Comparison of ENCODE assay signal across 8 cellular contexts in the genomic region with DNA sequence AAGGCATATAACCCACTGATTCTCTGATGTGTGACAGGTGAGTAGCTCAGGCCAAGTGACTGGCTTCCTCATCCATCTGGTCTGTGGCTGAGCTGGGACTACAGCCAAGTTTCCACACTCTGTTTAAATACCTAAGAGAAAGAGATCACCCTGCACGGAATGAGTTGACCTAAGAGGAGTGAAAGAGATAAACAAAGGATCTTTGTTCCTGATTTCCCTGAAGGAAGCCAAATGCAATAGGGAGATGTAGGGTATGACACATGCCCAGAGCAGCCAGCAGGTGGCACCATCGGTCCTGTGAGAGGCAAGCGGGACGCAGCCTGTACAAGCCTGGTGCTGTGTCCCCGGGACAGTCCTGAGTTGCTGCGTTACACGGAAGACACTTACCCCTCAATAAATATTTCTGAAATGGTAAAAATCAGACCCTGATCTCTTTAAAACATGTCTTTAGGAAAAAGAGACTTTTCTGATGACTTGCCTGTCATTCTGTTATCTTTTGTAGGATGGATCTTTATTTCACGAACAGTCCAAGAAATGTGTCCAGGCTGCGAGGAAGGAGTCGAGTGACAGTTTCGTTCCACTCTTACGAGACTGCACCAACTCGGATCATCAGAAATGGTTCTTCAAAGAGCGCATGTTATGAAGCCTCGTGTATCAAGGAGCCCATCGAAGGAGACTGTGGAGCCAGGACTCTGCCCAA. TPM values are rescaled to one million over a fixed set of nuclear protein-coding genes. Genes with fewer than 3 reads are reported as not detected.
DNase-seq lines count a peak whose midpoint lies in the region; ATAC-seq and TF ChIP-seq lines count a peak whose summit lies in the region.

No MANE protein-coding gene starts in this region.

- H3K27ac ChIP-seq in neural progenitor cell = no peak overlapping the region

- H3K9ac ChIP-seq in neural progenitor cell = no peak overlapping the region

- no peaks in the 10 kb centered on the region for H3K9me3 ChIP-seq in neural progenitor cell (ENCODE audit: low read depth)

- peaks cover 7% of the 10 kb centered on the region for H3F3A ChIP-seq in neural progenitor cell (ENCODE audit: low read depth)

- peaks cover 7% of the 10 kb centered on the region for H3K36me3 Mint-ChIP-seq in activated T-helper 17 cell treated with anti-CD3 and anti-CD28 coated beads, Interleukin-2, amount 50 U/mL, for 72 hours (ENCODE audit: low read depth)
- peaks cover 6% of the 10 kb centered on the region for H3K36me3 Mint-ChIP-seq in neural progenitor cell

- H4K20me1 ChIP-seq in neural progenitor cell (ENCODE audit: low read depth) = no peaks in the 10 kb centered on the region

- no peak overlapping the region for H3K4me3 ChIP-seq in neural progenitor cell

- H2AFZ ChIP-seq in neural progenitor cell (replicated peaks) = peak overlapping the region; percentile 82

- DNase-seq in DMS 273 (lab: John Stamatoyannopoulos, UW; ENCODE audit: unreplicated experiment) (peak; percentile 89), KG1 (lab: John Stamatoyannopoulos, UW) (peak; percentile 58), RPMI7951 (ENCODE audit: low read depth) (peak; percentile 93), fibroblast of the conjunctiva (ENCODE audit: low read depth) (peak; percentile 86), neural progenitor cell (ENCODE audit: low spot score) (peak; percentile 95)
- peak; percentile 88 for DNase-seq in stimulated activated naive CD8-positive, alpha-beta T cell treated with anti-CD3 and anti-CD28 coated beads, Interleukin-15, Interleukin-2, amounts not matched to agents 100 U/mL and 50 U/mL, for 24 hours

- peak; percentile 79 for ATAC-seq in GM21526 (IDR thresholded peaks at IDR 0.05; ENCODE audit: low FRiP score, unreplicated experiment)
- ATAC-seq in activated T-helper 17 cell treated with anti-CD3 and anti-CD28 coated beads, Interleukin-2, amount 50 U/mL, for 72 hours (replicated peaks) = peak; percentile 97
- ATAC-seq in stimulated activated naive CD8-positive, alpha-beta T cell treated with anti-CD3 and anti-CD28 coated beads, Interleukin-15, Interleukin-2, amounts not matched to agents 100 U/mL and 50 U/mL, for 24 hours = peak; percentile 92

- peak overlapping the region; percentile 2 for H3K27ac Mint-ChIP-seq in activated T-helper 17 cell treated with anti-CD3 and anti-CD28 coated beads, Interleukin-2, amount 50 U/mL, for 72 hours
- no peak overlapping the region for H3K27ac Mint-ChIP-seq in neural progenitor cell

- peak; percentile 95 for TF ChIP-seq CTCF in neural progenitor cell (IDR thresholded peaks at IDR 0.05)

- H3K9me3 Mint-ChIP-seq in activated T-helper 17 cell treated with anti-CD3 and anti-CD28 coated beads, Interleukin-2, amount 50 U/mL, for 72 hours = no peaks in the 10 kb centered on the region
- no peaks in the 10 kb centered on the region for H3K9me3 Mint-ChIP-seq in neural progenitor cell

- peaks cover 6% of the 10 kb centered on the region for H3K4me1 ChIP-seq in neural progenitor cell

- no peaks in the 10 kb centered on the region for H3K79me2 ChIP-seq in neural progenitor cell (ENCODE audit: low read depth)

- peaks cover 5% of the 10 kb centered on the region for H3K4me1 Mint-ChIP-seq in activated T-helper 17 cell treated with anti-CD3 and anti-CD28 coated beads, Interleukin-2, amount 50 U/mL, for 72 hours
- H3K4me1 Mint-ChIP-seq in neural progenitor cell = peaks cover 11% of the 10 kb centered on the region

- no peaks in the 10 kb centered on the region for H3K36me3 ChIP-seq in neural progenitor cell

- H3K4me2 ChIP-seq in neural progenitor cell = peak overlapping the region; percentile 6

- H3K27me3 ChIP-seq in neural progenitor cell = no peaks in the 10 kb centered on the region

- no peak overlapping the region for H3K4me3 Mint-ChIP-seq in activated T-helper 17 cell treated with anti-CD3 and anti-CD28 coated beads, Interleukin-2, amount 50 U/mL, for 72 hours
- no peak overlapping the region for H3K4me3 Mint-ChIP-seq in neural progenitor cell

- no peaks in the 10 kb centered on the region for H3K27me3 Mint-ChIP-seq in activated T-helper 17 cell treated with anti-CD3 and anti-CD28 coated beads, Interleukin-2, amount 50 U/mL, for 72 hours
- H3K27me3 Mint-ChIP-seq in neural progenitor cell (ENCODE audit: insufficient read depth, low read depth) = peaks cover 4% of the 10 kb centered on the region

RNA-seq across cellular contexts. Expression of gene GALNT12, which starts 41.1 kb away (rescaled TPM):
- total RNA-seq in RPMI7951 (2014; rRNA removed; shearing (Covaris generic)) = 3.2 and 4.6 TPM in 2 replicates
- 1 to 10 TPM; 4.1 to 5.5 TPM for total RNA-seq in activated T-helper 17 cell treated with anti-CD3 and anti-CD28 coated beads, Interleukin-2, amount 50 U/mL, for 72 hours
- total RNA-seq in neural progenitor cell (ENCODE audit: low replicate concordance) = 28.8 and 46.5 TPM in 2 replicates

RNA-seq across cellular contexts. Expression of gene ANKS6, which starts 52.2 kb away (rescaled TPM):
- total RNA-seq in RPMI7951 (2014; rRNA removed; shearing (Covaris generic)) = 8.1 and 8.9 TPM in 2 replicates
- total RNA-seq in activated T-helper 17 cell treated with anti-CD3 and anti-CD28 coated beads, Interleukin-2, amount 50 U/mL, for 72 hours = 10 to 100 TPM; 10.0 to 11.2 TPM
- total RNA-seq in neural progenitor cell (ENCODE audit: low replicate concordance) = 16.0 and 44.3 TPM in 2 replicates
